Comparison of ENCODE assay signal across 7 cellular contexts in the genomic region with DNA sequence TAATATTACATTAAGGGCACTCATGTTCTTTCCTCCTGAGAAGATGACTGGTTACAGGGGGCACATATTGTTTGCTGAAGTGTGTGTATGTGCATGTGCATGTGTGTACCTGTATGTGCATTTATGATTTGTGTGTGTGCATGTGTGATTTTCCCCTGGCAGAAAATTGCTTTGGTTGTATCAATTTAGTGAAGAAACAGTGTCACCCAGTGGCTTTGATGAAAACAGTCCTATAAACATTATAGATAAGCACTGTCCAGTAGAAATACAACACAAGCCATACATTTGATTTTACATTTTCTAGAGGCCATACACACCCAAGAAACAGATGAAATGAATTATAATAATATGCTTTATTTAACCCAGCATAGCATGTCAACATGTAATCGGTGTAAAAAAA. TPM values are rescaled to one million over a fixed set of nuclear protein-coding genes. Genes with fewer than 3 reads are reported as not detected.
DNase-seq lines count a peak whose midpoint lies in the region; ATAC-seq and TF ChIP-seq lines count a peak whose summit lies in the region.

No MANE protein-coding gene starts in this region.

- DNase-seq in NCI-H82 treated with DMSO at 0.1 percent for 48 hours (lab: John Stamatoyannopoulos, UW; ENCODE audit: unreplicated experiment) (peak; percentile 9), esophagus squamous epithelium (lab: John Stamatoyannopoulos, UW) (no peak), progenitor cell of endocrine pancreas (ENCODE audit: low spot score, unreplicated experiment) (no peak), activated gamma-delta T cell (lab: John Stamatoyannopoulos, UW) (no peak), Peyer's patch (no peak)

- H3K27me3 Mint-ChIP-seq in progenitor cell of endocrine pancreas = no peaks in the 10 kb centered on the region

- no peaks in the 10 kb centered on the region for H3K9me3 ChIP-seq in esophagus squamous epithelium
- no peaks in the 10 kb centered on the region for H3K9me3 ChIP-seq in Peyer's patch

- no peaks in the 10 kb centered on the region for H3K27me3 ChIP-seq in esophagus squamous epithelium
- no peaks in the 10 kb centered on the region for H3K27me3 ChIP-seq in Peyer's patch

- H3K36me3 ChIP-seq in esophagus squamous epithelium = no peaks in the 10 kb centered on the region
- no peaks in the 10 kb centered on the region for H3K36me3 ChIP-seq in Peyer's patch

- H3K4me3 Mint-ChIP-seq in progenitor cell of endocrine pancreas (ENCODE audit: low read depth) = no peak overlapping the region

- no peaks in the 10 kb centered on the region for H3K9me3 Mint-ChIP-seq in progenitor cell of endocrine pancreas (ENCODE audit: low read depth)

- H3K27ac ChIP-seq in esophagus squamous epithelium (no peak overlapping the region), Peyer's patch (no peak overlapping the region)

- 0 out of 2 replicates have a peak, but pooled peaks have one; percentile 4 for TF ChIP-seq CTCF in GM12874 (IDR thresholded peaks at IDR 0.05; ENCODE audit: insufficient read depth, low read depth, low read length)
- peak in 5 of 6 experiments; percentile 15 to 58 (median 26) for TF ChIP-seq CTCF in esophagus squamous epithelium (IDR thresholded peaks at IDR 0.05)
- peak; percentile 58 for TF ChIP-seq CTCF in progenitor cell of endocrine pancreas (IDR thresholded peaks at IDR 0.05; ENCODE audit: unreplicated experiment)
- TF ChIP-seq CTCF in Peyer's patch (IDR thresholded peaks at IDR 0.05) = peak in 3 of 6 experiments; percentile 51 to 58 (median 52)

- intact Hi-C loops in esophagus squamous epithelium (cut with DNase I) = no loop called here

- no peak overlapping the region for H3K4me3 ChIP-seq in esophagus squamous epithelium
- H3K4me3 ChIP-seq in Peyer's patch = no peak overlapping the region

- ATAC-seq in HG02981 (IDR thresholded peaks at IDR 0.05; ENCODE audit: unreplicated experiment) = no peak

- WGBS in esophagus squamous epithelium, 2 donors = 89 to 92% methylated on average over 1 of the region's 1 CpG

- TF ChIP-seq POLR2A in esophagus squamous epithelium (IDR thresholded peaks at IDR 0.05) (no peak), Peyer's patch (IDR thresholded peaks at IDR 0.05) (no peak)

- no peak overlapping the region for H3K27ac Mint-ChIP-seq in progenitor cell of endocrine pancreas

- peaks cover 14% of the 10 kb centered on the region for H3K36me3 Mint-ChIP-seq in progenitor cell of endocrine pancreas (ENCODE audit: insufficient read depth)

- H3K4me1 Mint-ChIP-seq in progenitor cell of endocrine pancreas (ENCODE audit: low read depth) = peaks cover 65% of the 10 kb centered on the region

- H3K4me1 ChIP-seq in esophagus squamous epithelium (no peaks in the 10 kb centered on the region), Peyer's patch (peaks cover 0 to 11% (median 0%) of the 10 kb centered on the region in 4 donors)

RNA-seq across cellular contexts. Expression of a gene that starts 8.6 kb away (rescaled TPM):
- 1 to 10 TPM in 2 of 4 donors, under 1 TPM in 2; 0.30 to 5.5 (median 3.1) TPM for total RNA-seq in esophagus squamous epithelium
- total RNA-seq in progenitor cell of endocrine pancreas = 121 and 134 TPM in 2 replicates
- 100 to 1,000 TPM in 2 of 4 donors, 10 to 100 TPM in 2; 17.3 to 144 (median 120) TPM for total RNA-seq in Peyer's patch
